Comparison of ENCODE assay signal across 17 cellular contexts in genomic region chr20:6533321-6533720, GRCh38.
DNase-seq lines count a peak whose midpoint lies in the region; FAIRE-seq and TF ChIP-seq lines count a peak whose summit lies in the region.
"Had no signal": no experiment of that assay in that cellular context is flagged by ENCODE, and none has a peak within 500 bp of the region (broad histone marks: within the 10 kb centered on the region; RNA-seq: fewer than 3 reads in every experiment).

No MANE protein-coding gene starts in this region.

- H3K27ac Mint-ChIP-seq in activated T-helper 2 cell treated with anti-CD3 and anti-CD28 coated beads, Interferon-gamma antibody, Interleukin-2, Interleukin-4, amounts not matched to agents 10 μg/mL and 5 μg/mL and 100 μg/mL, durations not matched to agents 14 hours and 24 hours and 36 hours = no peak overlapping the region
- H3K27ac Mint-ChIP-seq: activated naive CD8-positive, alpha-beta T cell had no signal

- TF ChIP-seq CTCF in fibroblast of villous mesenchyme (IDR thresholded peaks at IDR 0.05; ENCODE audit: insufficient read depth, low read depth, low read length) (no peak), smooth muscle cell (IDR thresholded peaks at IDR 0.05; ENCODE audit: borderline replicate concordance, insufficient read depth, poor library complexity, severe bottlenecking) (no peak)

- peaks cover 17% of the 10 kb centered on the region for H3F3A ChIP-seq in smooth muscle cell (ENCODE audit: low read depth)

- H3K27ac ChIP-seq in smooth muscle cell (ENCODE audit: low read depth) = peak overlapping the region; percentile 91
- H3K27ac ChIP-seq: epithelial cell of prostate had no signal

- H3K4me1 ChIP-seq in smooth muscle cell (ENCODE audit: low read depth) = peaks cover 8% of the 10 kb centered on the region

- no peaks in the 10 kb centered on the region for H3K36me3 ChIP-seq in smooth muscle cell (ENCODE audit: low read depth)
- H3K36me3 ChIP-seq: upper lobe of left lung had no signal

- H3K36me3 Mint-ChIP-seq in activated T-helper 2 cell treated with anti-CD3 and anti-CD28 coated beads, Interferon-gamma antibody, Interleukin-2, Interleukin-4, amounts not matched to agents 10 μg/mL and 5 μg/mL and 100 μg/mL, durations not matched to agents 14 hours and 24 hours and 36 hours (ENCODE audit: low read depth) = no peaks in the 10 kb centered on the region
- H3K36me3 Mint-ChIP-seq: activated naive CD8-positive, alpha-beta T cell had no signal

- H3K9ac ChIP-seq in smooth muscle cell (ENCODE audit: low read depth) = peak overlapping the region; percentile 72

- FAIRE-seq in RCC 7860 (lab: Jason Lieb, UNC) = no peak
- FAIRE-seq: A204.1, K562 had no signal

- no peaks in the 10 kb centered on the region for H3K27me3 ChIP-seq in smooth muscle cell (ENCODE audit: low read depth)
- H3K27me3 ChIP-seq: upper lobe of left lung had no signal

- H3K79me2 ChIP-seq in smooth muscle cell (ENCODE audit: low read depth) = no peaks in the 10 kb centered on the region

- H2AFZ ChIP-seq in smooth muscle cell (ENCODE audit: low read depth) = peak overlapping the region; percentile 3

- H3K4me1 Mint-ChIP-seq in activated T-helper 2 cell treated with anti-CD3 and anti-CD28 coated beads, Interferon-gamma antibody, Interleukin-2, Interleukin-4, amounts not matched to agents 10 μg/mL and 5 μg/mL and 100 μg/mL, durations not matched to agents 14 hours and 24 hours and 36 hours (ENCODE audit: low read depth) = no peaks in the 10 kb centered on the region

- intact Hi-C loops in activated T-helper 2 cell treated with anti-CD3 and anti-CD28 coated beads, Interferon-gamma antibody, Interleukin-2, Interleukin-4, amounts not matched to agents 10 μg/mL and 5 μg/mL and 100 μg/mL, durations not matched to agents 14 hours and 24 hours and 36 hours (cut with micrococcal nuclease) = no loop called here

- peak overlapping the region; percentile 81 for H3K4me2 ChIP-seq in smooth muscle cell

- no peaks in the 10 kb centered on the region for H3K9me3 ChIP-seq in smooth muscle cell (replicated peaks; ENCODE audit: low read depth)
- H3K9me3 ChIP-seq: upper lobe of left lung had no signal

- no peak overlapping the region for H3K4me3 Mint-ChIP-seq in activated T-helper 2 cell treated with anti-CD3 and anti-CD28 coated beads, Interferon-gamma antibody, Interleukin-2, Interleukin-4, amounts not matched to agents 10 μg/mL and 5 μg/mL and 100 μg/mL, durations not matched to agents 14 hours and 24 hours and 36 hours (ENCODE audit: low read depth)
- H3K4me3 Mint-ChIP-seq: activated naive CD8-positive, alpha-beta T cell had no signal

- peaks cover 9% of the 10 kb centered on the region for H3K9me3 Mint-ChIP-seq in activated T-helper 2 cell treated with anti-CD3 and anti-CD28 coated beads, Interferon-gamma antibody, Interleukin-2, Interleukin-4, amounts not matched to agents 10 μg/mL and 5 μg/mL and 100 μg/mL, durations not matched to agents 14 hours and 24 hours and 36 hours

- 13% methylated on average over 2 of the region's 2 CpGs for WGBS in smooth muscle cell (ENCODE audit: low lambda C conversion rate)

- DNase-seq in NCI-H1105 treated with DMSO at 0.1 percent for 48 hours (lab: John Stamatoyannopoulos, UW) = peak; percentile 51
- DNase-seq in NCI-H1105 (lab: John Stamatoyannopoulos, UW) = no peak
- peak; percentile 59 for DNase-seq in RCC 7860 (ENCODE audit: low spot score)
- peak; percentile 97 for DNase-seq in fibroblast of villous mesenchyme (ENCODE audit: low read depth)
- no peak for DNase-seq in smooth muscle cell (lab: John Stamatoyannopoulos, UW; ENCODE audit: unreplicated experiment)
- no peak for DNase-seq in activated gamma-delta T cell treated with Interleukin-2 at 50 U/mL for 16 hours
- DNase-seq in activated T-helper 2 cell treated with anti-CD3 and anti-CD28 coated beads, Interferon-gamma antibody, Interleukin-2, Interleukin-4, amounts not matched to agents 10 μg/mL and 5 μg/mL and 100 μg/mL, durations not matched to agents 14 hours and 24 hours and 36 hours (ENCODE audit: low spot score) = no peak
- no peak for DNase-seq in activated effector memory CD4-positive, alpha-beta T cell treated with Interleukin-2 at 50 U/mL for 16 hours
- DNase-seq: activated CD4-positive, alpha-beta T cell treated with anti-CD3 and anti-CD28 coated beads, Interleukin-2, amount 50 U/mL, for 4 hours; GDM1; islet precursor cell; NCI-H446 treated with DMSO at 0.1 percent for 48 hours; upper lobe of left lung had no signal

- no peaks in the 10 kb centered on the region for H3K27me3 Mint-ChIP-seq in activated T-helper 2 cell treated with anti-CD3 and anti-CD28 coated beads, Interferon-gamma antibody, Interleukin-2, Interleukin-4, amounts not matched to agents 10 μg/mL and 5 μg/mL and 100 μg/mL, durations not matched to agents 14 hours and 24 hours and 36 hours (ENCODE audit: low read depth)
- H3K27me3 Mint-ChIP-seq: activated naive CD8-positive, alpha-beta T cell had no signal

- no peaks in the 10 kb centered on the region for H4K20me1 ChIP-seq in smooth muscle cell (ENCODE audit: low read depth)

- H3K4me3 ChIP-seq in fibroblast of villous mesenchyme (ENCODE audit: low read depth, low read length) (peak overlapping the region; percentile 35), smooth muscle cell (peak overlapping the region; percentile 41)
- H3K4me3 ChIP-seq: K562, upper lobe of left lung had no signal

Comparison
In these comparisons a context has a peak if more than half of its experiments do, and no peak if none do; other contexts are left out.
1. DNase-seq: peak in NCI-H1105 treated with DMSO at 0.1 percent for 48 hours (single experiment), RCC 7860 (single experiment) and fibroblast of villous mesenchyme (single experiment); none in NCI-H1105 (single experiment), smooth muscle cell (single experiment), activated gamma-delta T cell treated with Interleukin-2 at 50 U/mL for 16 hours (single experiment), activated T-helper 2 cell treated with anti-CD3 and anti-CD28 coated beads, Interferon-gamma antibody, Interleukin-2, Interleukin-4, amounts not matched to agents 10 μg/mL and 5 μg/mL and 100 μg/mL, durations not matched to agents 14 hours and 24 hours and 36 hours (single experiment) and activated effector memory CD4-positive, alpha-beta T cell treated with Interleukin-2 at 50 U/mL for 16 hours (single experiment).